In genomic region chr10:4427524-4427923, GRCh38 we compare ENCODE assay signal across 1 cellular context.
TF ChIP-seq lines count a peak whose summit lies in the region.

No MANE protein-coding gene starts in this region.

TF ChIP-seq in HCT116, 20 proteins besides CTCF, POLR2A, EP300 and RAD21 (continued from another document):
- TF ChIP-seq, protein P1, sequence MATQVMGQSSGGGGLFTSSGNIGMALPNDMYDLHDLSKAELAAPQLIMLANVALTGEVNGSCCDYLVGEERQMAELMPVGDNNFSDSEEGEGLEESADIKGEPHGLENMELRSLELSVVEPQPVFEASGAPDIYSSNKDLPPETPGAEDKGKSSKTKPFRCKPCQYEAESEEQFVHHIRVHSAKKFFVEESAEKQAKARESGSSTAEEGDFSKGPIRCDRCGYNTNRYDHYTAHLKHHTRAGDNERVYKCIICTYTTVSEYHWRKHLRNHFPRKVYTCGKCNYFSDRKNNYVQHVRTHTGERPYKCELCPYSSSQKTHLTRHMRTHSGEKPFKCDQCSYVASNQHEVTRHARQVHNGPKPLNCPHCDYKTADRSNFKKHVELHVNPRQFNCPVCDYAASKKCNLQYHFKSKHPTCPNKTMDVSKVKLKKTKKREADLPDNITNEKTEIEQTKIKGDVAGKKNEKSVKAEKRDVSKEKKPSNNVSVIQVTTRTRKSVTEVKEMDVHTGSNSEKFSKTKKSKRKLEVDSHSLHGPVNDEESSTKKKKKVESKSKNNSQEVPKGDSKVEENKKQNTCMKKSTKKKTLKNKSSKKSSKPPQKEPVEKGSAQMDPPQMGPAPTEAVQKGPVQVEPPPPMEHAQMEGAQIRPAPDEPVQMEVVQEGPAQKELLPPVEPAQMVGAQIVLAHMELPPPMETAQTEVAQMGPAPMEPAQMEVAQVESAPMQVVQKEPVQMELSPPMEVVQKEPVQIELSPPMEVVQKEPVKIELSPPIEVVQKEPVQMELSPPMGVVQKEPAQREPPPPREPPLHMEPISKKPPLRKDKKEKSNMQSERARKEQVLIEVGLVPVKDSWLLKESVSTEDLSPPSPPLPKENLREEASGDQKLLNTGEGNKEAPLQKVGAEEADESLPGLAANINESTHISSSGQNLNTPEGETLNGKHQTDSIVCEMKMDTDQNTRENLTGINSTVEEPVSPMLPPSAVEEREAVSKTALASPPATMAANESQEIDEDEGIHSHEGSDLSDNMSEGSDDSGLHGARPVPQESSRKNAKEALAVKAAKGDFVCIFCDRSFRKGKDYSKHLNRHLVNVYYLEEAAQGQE (IDR thresholded peaks at IDR 0.05; ENCODE audit: low read depth), result no peak
- TF ChIP-seq MAX (IDR thresholded peaks at IDR 0.05) (no peak), ZBTB33 (IDR thresholded peaks at IDR 0.05; ENCODE audit: extremely low read depth, insufficient replicate concordance, low read length) (no peak)
